Comparison of ENCODE assay signal across 10 cellular contexts in genomic region chr6:16851758-16852157, GRCh38.
DNase-seq lines count a peak whose midpoint lies in the region; ATAC-seq and TF ChIP-seq lines count a peak whose summit lies in the region.
"Had no signal": no experiment of that assay in that cellular context is flagged by ENCODE, and none has a peak within 500 bp of the region (broad histone marks: within the 10 kb centered on the region; RNA-seq: fewer than 3 reads in every experiment).

No MANE protein-coding gene starts in this region.

- WGBS in transverse colon (ENCODE audit: low coverage in 1 of 2), 2 donors: 30 to 33% methylated on average over 1 of the region's 1 CpG

- H3K27ac ChIP-seq in left lung (no peak overlapping the region), transverse colon (no peak overlapping the region)

- in situ Hi-C loops in transverse colon (cut with MboI; ENCODE audit: low pct_ligation_motif_present in 1 of 4, low pct_unique_long_range_greater_than_20kb in 1 of 4, low sequenced_read_pairs in 3 of 4): no loop called here

- intact Hi-C loops in left lung (cut with DNase I): no loop called here
- intact Hi-C loops in transverse colon (cut with DNase I; ENCODE audit: low total_unique reads): no loop called here

- TF ChIP-seq EP300 in transverse colon (IDR thresholded peaks at IDR 0.05; ENCODE audit: low read depth): no peak

- H3K4me1 ChIP-seq in left lung (peaks cover 0 to 25% of the 10 kb centered on the region in 2 donors), transverse colon (no peaks in the 10 kb centered on the region)

- no peaks in the 10 kb centered on the region for H3K27me3 ChIP-seq in left lung
- H3K27me3 ChIP-seq in transverse colon: no peaks in the 10 kb centered on the region

- H3K36me3 ChIP-seq in left lung (no peaks in the 10 kb centered on the region), transverse colon (no peaks in the 10 kb centered on the region)

- TF ChIP-seq CTCF in left lung (IDR thresholded peaks at IDR 0.05): no peak
- no peak for TF ChIP-seq CTCF in transverse colon (IDR thresholded peaks at IDR 0.05)

- peak; percentile 17 for DNase-seq in RPMI8226
- no peak for DNase-seq in left lung
- DNase-seq in NCI-H1092 treated with DMSO at 0.1 percent for 48 hours (lab: John Stamatoyannopoulos, UW): no peak
- no peak for DNase-seq in transverse colon
- DNase-seq: activated CD4-positive, alpha-beta T cell treated with anti-CD3 and anti-CD28 coated beads, Interleukin-2, amount 50 U/mL, for 4 hours; NCI-H446 treated with DMSO at 0.1 percent for 48 hours had no signal

- no peaks in the 10 kb centered on the region for H3K9me3 ChIP-seq in left lung
- no peaks in the 10 kb centered on the region for H3K9me3 ChIP-seq in transverse colon

- ATAC-seq in GM18511 (IDR thresholded peaks at IDR 0.05; ENCODE audit: unreplicated experiment): peak; percentile 51
- peak; percentile 40 for ATAC-seq in HG02885 (IDR thresholded peaks at IDR 0.05; ENCODE audit: poor library complexity, unreplicated experiment)
- peak; percentile 26 for ATAC-seq in left lung
- ATAC-seq in GM18505 (IDR thresholded peaks at IDR 0.05; ENCODE audit: unreplicated experiment): no peak
- no peak for ATAC-seq in HG02973 (IDR thresholded peaks at IDR 0.05; ENCODE audit: unreplicated experiment)

- H3K4me3 ChIP-seq in left lung (no peak overlapping the region), transverse colon (no peak overlapping the region)

- no peak for TF ChIP-seq POLR2A in transverse colon (IDR thresholded peaks at IDR 0.05)
- no peak for TF ChIP-seq POLR2A in GM18505 (IDR thresholded peaks at IDR 0.05; ENCODE audit: borderline replicate concordance, extremely low read depth, insufficient read depth, insufficient read length)

Comparison
In these comparisons a context has a peak if more than half of its experiments do, and no peak if none do; other contexts are left out.
1. ATAC-seq: peak in GM18511 (single experiment), HG02885 (single experiment) and left lung (single experiment); none in GM18505 (single experiment) and HG02973 (single experiment).